29 cellular contexts compared by ENCODE assay signal in the genomic region with DNA sequence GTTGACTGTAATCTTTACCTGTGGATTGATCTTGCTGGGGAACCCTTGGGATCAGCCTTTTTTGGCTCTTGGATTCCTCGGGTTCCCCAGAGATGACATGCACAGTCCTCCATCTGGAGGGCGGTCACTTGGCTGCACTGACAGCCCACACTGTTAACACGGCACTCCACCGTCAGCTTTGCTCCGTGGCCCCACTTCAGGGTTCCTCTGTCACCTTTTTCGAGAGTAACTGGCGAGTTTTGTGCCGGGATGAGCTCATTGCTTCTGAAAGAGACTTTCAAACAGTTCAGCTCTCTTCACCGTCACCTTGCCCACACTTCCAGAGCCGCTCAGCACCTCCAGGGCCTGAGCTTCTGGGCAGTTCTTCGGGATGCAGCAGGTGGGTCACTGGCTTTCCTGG.
"Had no signal": no experiment of that assay in that cellular context is flagged by ENCODE, and none has a peak within 500 bp of the region (broad histone marks: within the 10 kb centered on the region; RNA-seq: fewer than 3 reads in every experiment).

No MANE protein-coding gene starts in this region.

- H3K36me3 Mint-ChIP-seq: activated CD4-positive, alpha-beta memory T cell treated with anti-CD3 and anti-CD28 coated beads for 36 hours; activated naive CD8-positive, alpha-beta T cell treated with anti-CD3 and anti-CD28 coated beads for 36 hours; naive B cell had no signal

- H3K9me3 ChIP-seq: adrenal gland, ascending aorta, gastrocnemius medialis, left ventricle myocardium inferior, tibial nerve had no signal

- DNase-seq: activated CD4-positive, alpha-beta memory T cell treated with anti-CD3 and anti-CD28 coated beads for 36 hours; activated CD4-positive, alpha-beta T cell treated with anti-CD3 and anti-CD28 coated beads, Interleukin-2, amount 10 ng/mL, durations not matched to agents 24 days and 14 days; activated CD4-positive, CD25-positive, alpha-beta regulatory T cell treated with anti-CD3 and anti-CD28 coated beads, Interleukin-2, amount 50 U/mL, for 72 hours; activated CD8-positive, alpha-beta memory T cell treated with anti-CD3 and anti-CD28 coated beads, Interleukin-2, amount 50 U/mL, for 4 hours; activated effector memory CD4-positive, alpha-beta T cell treated with anti-CD3 and anti-CD28 coated beads, Interleukin-2, amount 50 U/mL, for 16 hours; activated naive CD4-positive, alpha-beta T cell treated with anti-CD3 and anti-CD28 coated beads for 36 hours; activated naive CD8-positive, alpha-beta T cell treated with anti-CD3 and anti-CD28 coated beads for 36 hours; activated T-cell treated with anti-CD3 and anti-CD28 coated beads, Interleukin-2, amount 50 U/mL, for 1 hour; adrenal gland; caudate nucleus; dermis blood vessel endothelial cell; effector CD4-positive, alpha-beta T cell; gastrocnemius medialis; glutamatergic neuron; left ventricle myocardium inferior; naive B cell; nephron progenitor cell; stimulated activated CD4-positive, alpha-beta T cell treated with anti-CD3 and anti-CD28 coated beads, Interleukin-15, amount 100 ng/mL, for 24 hours; stimulated activated CD4-positive, alpha-beta T cell treated with anti-CD3 and anti-CD28 coated beads, Interleukin-2, amount 100 ng/mL, for 24 hours; stimulated activated naive CD4-positive, alpha-beta T cell; SW 1271; T1000; WERI-Rb-1 had no signal

- H3K9me3 Mint-ChIP-seq: activated CD4-positive, alpha-beta memory T cell treated with anti-CD3 and anti-CD28 coated beads for 36 hours; activated CD4-positive, alpha-beta T cell treated with anti-CD3 and anti-CD28 coated beads, Interleukin-2, amount 10 ng/mL, durations not matched to agents 24 days and 14 days; activated naive CD4-positive, alpha-beta T cell treated with anti-CD3 and anti-CD28 coated beads for 36 hours; activated naive CD8-positive, alpha-beta T cell treated with anti-CD3 and anti-CD28 coated beads for 36 hours; activated T-helper 1 cell treated with anti-CD3 and anti-CD28 coated beads, Interleukin-12 subunit alpha, Interleukin-12 subunit beta, Interleukin-2, Interleukin-4 antibody, amounts not matched to agents 30 ng/mL and 10 ng/mL and 1 ng/mL, durations not matched to agents 14 hours and 24 hours and 36 hours; naive B cell; nephron progenitor cell; T-helper 1 cell treated with Interleukin-12 subunit alpha and Interleukin-12 subunit beta and Interleukin-4 antibody, amounts not matched to agents 30 μg/mL and 1 μg/mL, for 36 hours had no signal

- H3K4me3 Mint-ChIP-seq: activated CD4-positive, alpha-beta memory T cell treated with anti-CD3 and anti-CD28 coated beads for 36 hours; activated CD4-positive, alpha-beta T cell treated with anti-CD3 and anti-CD28 coated beads, Interleukin-2, amount 10 ng/mL, durations not matched to agents 24 days and 14 days; activated naive CD4-positive, alpha-beta T cell treated with anti-CD3 and anti-CD28 coated beads for 36 hours; activated naive CD8-positive, alpha-beta T cell treated with anti-CD3 and anti-CD28 coated beads for 36 hours; activated T-helper 1 cell treated with anti-CD3 and anti-CD28 coated beads, Interleukin-12 subunit alpha, Interleukin-12 subunit beta, Interleukin-2, Interleukin-4 antibody, amounts not matched to agents 30 ng/mL and 10 ng/mL and 1 ng/mL, durations not matched to agents 14 hours and 24 hours and 36 hours; brain; naive B cell; nephron progenitor cell; T-helper 1 cell treated with Interleukin-12 subunit alpha and Interleukin-12 subunit beta and Interleukin-4 antibody, amounts not matched to agents 30 μg/mL and 1 μg/mL, for 36 hours had no signal

- H3K36me3 ChIP-seq: adrenal gland, gastrocnemius medialis, WERI-Rb-1 had no signal

- H3K4me3 ChIP-seq: adrenal gland, ascending aorta, gastrocnemius medialis, left ventricle myocardium inferior, smooth muscle cell, tibial nerve had no signal

- H3K27me3 Mint-ChIP-seq: activated naive CD8-positive, alpha-beta T cell treated with anti-CD3 and anti-CD28 coated beads for 36 hours; brain; naive B cell had no signal

- H3K27me3 ChIP-seq: ascending aorta, tibial nerve had no signal

- H3K27ac Mint-ChIP-seq: activated CD4-positive, alpha-beta memory T cell treated with anti-CD3 and anti-CD28 coated beads for 36 hours; activated CD4-positive, alpha-beta T cell treated with anti-CD3 and anti-CD28 coated beads, Interleukin-2, amount 10 ng/mL, durations not matched to agents 24 days and 14 days; activated naive CD4-positive, alpha-beta T cell treated with anti-CD3 and anti-CD28 coated beads for 36 hours; activated naive CD8-positive, alpha-beta T cell treated with anti-CD3 and anti-CD28 coated beads for 36 hours; activated T-helper 1 cell treated with anti-CD3 and anti-CD28 coated beads, Interleukin-12 subunit alpha, Interleukin-12 subunit beta, Interleukin-2, Interleukin-4 antibody, amounts not matched to agents 30 ng/mL and 10 ng/mL and 1 ng/mL, durations not matched to agents 14 hours and 24 hours and 36 hours; brain; nephron progenitor cell; T-helper 1 cell treated with Interleukin-12 subunit alpha and Interleukin-12 subunit beta and Interleukin-4 antibody, amounts not matched to agents 30 μg/mL and 1 μg/mL, for 36 hours had no signal

- H3K27ac ChIP-seq: adrenal gland, ascending aorta, gastrocnemius medialis, left ventricle myocardium inferior, tibial nerve, WERI-Rb-1 had no signal

- H3K4me2 ChIP-seq: smooth muscle cell had no signal

- H3K4me1 ChIP-seq: ascending aorta had no signal

- ATAC-seq: gastrocnemius medialis had no signal
